Comparison of ENCODE assay signal across 21 cellular contexts in the genomic region with DNA sequence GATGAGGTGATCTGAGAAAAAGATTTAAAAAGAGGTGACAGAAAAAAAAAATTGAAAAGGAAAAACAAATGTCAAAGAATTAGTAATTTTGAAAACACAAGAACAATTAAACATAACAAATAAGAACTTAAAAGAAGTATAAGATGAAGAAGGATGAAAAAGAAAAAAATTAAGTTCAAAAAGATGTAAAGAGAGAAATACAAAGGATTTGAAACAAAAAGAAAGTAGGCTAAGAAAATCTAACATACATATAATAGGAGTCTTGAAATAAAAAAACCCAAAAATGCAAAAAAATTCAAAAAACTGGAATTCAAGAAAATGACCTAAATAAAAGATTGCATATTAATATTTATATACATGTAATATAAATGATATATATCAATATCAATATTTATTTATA.
DNase-seq lines count a peak whose midpoint lies in the region; ATAC-seq, FAIRE-seq and TF ChIP-seq lines count a peak whose summit lies in the region.
"Had no signal": no experiment of that assay in that cellular context is flagged by ENCODE, and none has a peak within 500 bp of the region (broad histone marks: within the 10 kb centered on the region; RNA-seq: fewer than 3 reads in every experiment).

No MANE protein-coding gene starts in this region.

- TF ChIP-seq CTCF in K562 (IDR thresholded peaks at IDR 0.05 in 2 of 3, conservative IDR thresholded peaks at IDR 0.05 in 1 of 3; ENCODE audit: insufficient read depth in 2 of 3, low read depth in 1 of 3, low read length in 3 of 3) (no peak), kidney (IDR thresholded peaks at IDR 0.05; ENCODE audit: borderline replicate concordance, extremely low read depth, insufficient read depth) (no peak), ovary (IDR thresholded peaks at IDR 0.05) (no peak)

- CTCF ChIA-PET in K562 (lab: Yijun Ruan, JAX; ENCODE audit: low intra/inter-chr PET ratio): no interaction called here

- no peak overlapping the region for H3K4me2 ChIP-seq in K562 (ENCODE audit: insufficient read depth, low read length)
- H3K4me2 ChIP-seq: BLaER1 treated with 17β-estradiol and CSF1 and Interleukin-3, amounts not matched to agents 10 nM and 100 nM; GM23338 had no signal

- intact Hi-C loops in K562 (cut with micrococcal nuclease) (no loop called here), kidney (cut with DNase I) (no loop called here), ovary (cut with DNase I) (loop anchor here in 1 of 4 donors (5.0 kb wide), 1 partner anchor 67 kb away; no protein-coding TSS in a partner anchor)

- DNase-seq in RCC 7860 (ENCODE audit: low spot score): no peak
- no peak for DNase-seq in K562 (ENCODE audit: extremely low read depth in 1 of 4, low spot score in 3 of 4)
- DNase-seq in kidney: no peak
- no peak for DNase-seq in ovary
- no peak for DNase-seq in iPS-NIHi11 (ENCODE audit: low spot score)
- DNase-seq: 8988T; Calu3; CD8-positive, alpha-beta T cell; DMS79 treated with DMSO at 0.1 percent for 48 hours; HCEC 1CT; HFFc6; IMR-90 had no signal

- TF ChIP-seq EP300 in K562 (IDR thresholded peaks at IDR 0.05; ENCODE audit: low read length) (no peak), ovary (IDR thresholded peaks at IDR 0.05) (no peak)

- H3K27me3 ChIP-seq in K562 (ENCODE audit: control insufficient read depth in 2 of 2, insufficient read depth in 2 of 2, low read length in 2 of 2): no peaks in the 10 kb centered on the region
- no peaks in the 10 kb centered on the region for H3K27me3 ChIP-seq in ovary
- H3K27me3 ChIP-seq: BLaER1 treated with 17β-estradiol and CSF1 and Interleukin-3, amounts not matched to agents 10 nM and 100 nM had no signal

- BruUV-seq in K562 (replicated peaks; lab: Mats Ljungman, UMichigan): no TSS peak

- H3K27ac ChIP-seq in K562 (ENCODE audit: extremely low read depth, low read depth, low read length) (no peak overlapping the region), kidney (ENCODE audit: low read depth in 2 of 2, low read length in 2 of 2) (no peak overlapping the region), ovary (no peak overlapping the region)
- H3K27ac ChIP-seq: BLaER1 treated with 17β-estradiol and CSF1 and Interleukin-3, amounts not matched to agents 10 nM and 100 nM had no signal

- TF ChIP-seq POLR2A in K562 (conservative IDR thresholded peaks at IDR 0.05) (no peak), ovary (IDR thresholded peaks at IDR 0.05) (no peak)

- peak; percentile 93 for FAIRE-seq in A204.1 (lab: Jason Lieb, UNC)
- FAIRE-seq in RCC 7860 (lab: Jason Lieb, UNC): peak; percentile 40
- FAIRE-seq in K562 (lab: Jason Lieb, UNC): no peak
- peak; percentile 87 for FAIRE-seq in kidney (lab: Jason Lieb, UNC)
- FAIRE-seq: GM12878, GM19239, H54, HTR-8/SVneo had no signal

- no peaks in the 10 kb centered on the region for H3K79me2 ChIP-seq in K562 (ENCODE audit: control insufficient read depth, insufficient read depth, low read length)

- POLR2A ChIA-PET in K562 (lab: Yijun Ruan, JAX): interaction anchor here (0.9 kb wide), 1 partner anchor 10 kb away, joined by 4 read pairs; no protein-coding TSS in a partner anchor

- ATAC-seq in K562 (no peak), HG02870 (IDR thresholded peaks at IDR 0.05; ENCODE audit: unreplicated experiment) (no peak), GM19395 (IDR thresholded peaks at IDR 0.05; ENCODE audit: unreplicated experiment) (no peak)
- ATAC-seq: CD8-positive, alpha-beta T cell; GM12878; GM23338 had no signal

- no peaks in the 10 kb centered on the region for H3K36me3 ChIP-seq in K562 (ENCODE audit: control insufficient read depth, insufficient read depth, low read length)
- H3K36me3 ChIP-seq in kidney (ENCODE audit: control insufficient read depth in 1 of 2, insufficient read depth in 2 of 2, low read length in 2 of 2): no peaks in the 10 kb centered on the region
- H3K36me3 ChIP-seq in ovary: no peaks in the 10 kb centered on the region
- H3K36me3 ChIP-seq: BLaER1 treated with 17β-estradiol and CSF1 and Interleukin-3, amounts not matched to agents 10 nM and 100 nM had no signal

- H3K9ac ChIP-seq in K562 (ENCODE audit: insufficient read depth in 1 of 2, low read depth in 2 of 2, low read length in 2 of 2) (no peak overlapping the region), kidney (ENCODE audit: low read length in 2 of 2) (no peak overlapping the region)
- H3K9ac ChIP-seq: BLaER1 treated with 17β-estradiol and CSF1 and Interleukin-3, amounts not matched to agents 10 nM and 100 nM had no signal

- in situ Hi-C loops in K562 (cut with MboI): no loop called here

- no peak overlapping the region for H3K4me3 ChIP-seq in K562
- H3K4me3 ChIP-seq in kidney (ENCODE audit: low read length in 2 of 2): no peak overlapping the region
- no peak overlapping the region for H3K4me3 ChIP-seq in ovary
- H3K4me3 ChIP-seq: BLaER1 treated with 17β-estradiol and CSF1 and Interleukin-3, amounts not matched to agents 10 nM and 100 nM; GM12878; GM23338 had no signal

- peaks cover 0 to 7% of the 10 kb centered on the region in 2 experiments; a peak in 2 of 5 replicates for H3K4me1 ChIP-seq in K562 (replicated peaks in 1 of 2; ENCODE audit: control insufficient read depth in 2 of 2, insufficient read depth in 2 of 2, low read length in 2 of 2)
- H3K4me1 ChIP-seq in kidney (ENCODE audit: control insufficient read depth in 1 of 2, insufficient read depth in 1 of 2, low read depth in 1 of 2, low read length in 2 of 2): no peaks in the 10 kb centered on the region
- no peaks in the 10 kb centered on the region for H3K4me1 ChIP-seq in ovary (ENCODE audit: insufficient read depth)
- H3K4me1 ChIP-seq: BLaER1 treated with 17β-estradiol and CSF1 and Interleukin-3, amounts not matched to agents 10 nM and 100 nM had no signal

- H4K20me1 ChIP-seq in K562 (replicated peaks; ENCODE audit: control insufficient read depth, insufficient read depth, low read length): no peaks in the 10 kb centered on the region
- H4K20me1 ChIP-seq: BLaER1 treated with 17β-estradiol and CSF1 and Interleukin-3, amounts not matched to agents 10 nM and 100 nM had no signal

- H3K9me1 ChIP-seq in K562 (ENCODE audit: control insufficient read depth, insufficient read depth, low read length): no peaks in the 10 kb centered on the region

- H2AFZ ChIP-seq in K562 (ENCODE audit: low read depth, low read length): no peak overlapping the region
- H2AFZ ChIP-seq: GM23338 had no signal

- TF ChIP-seq RAD21 in K562 (CRISPR knock-in tag; conservative IDR thresholded peaks at IDR 0.05 in 1 of 2, IDR thresholded peaks at IDR 0.05 in 1 of 2): no peak

- H3K9me3 ChIP-seq in K562 (replicated peaks; ENCODE audit: control insufficient read depth, insufficient read depth, low read depth, low read length) (no peaks in the 10 kb centered on the region), kidney (ENCODE audit: control insufficient read depth in 1 of 2, low read length in 2 of 2) (no peaks in the 10 kb centered on the region), ovary (peaks cover 0 to 2% of the 10 kb centered on the region in 2 donors)

TF ChIP-seq in K562, 482 proteins besides CTCF, POLR2A, EP300 and RAD21:
- TF ChIP-seq LARP7 (IDR thresholded peaks at IDR 0.05) (0 out of 2 replicates have a peak, but pooled peaks have one; percentile 39), ZEB2 (IDR thresholded peaks at IDR 0.05) (no peak), SIN3B (IDR thresholded peaks at IDR 0.05; ENCODE audit: low read depth) (no peak), BRD9 (IDR thresholded peaks at IDR 0.05; ENCODE audit: low read depth, partially characterized antibody) (peak; percentile 60)
